In genomic region chr12:132827763-132828703, GRCh38 we compare ENCODE assay signal across 8 cellular contexts. TPM values are rescaled to one million over a fixed set of nuclear protein-coding genes. Genes with fewer than 3 reads are reported as not detected.
A peak's percentile ranks its signal among the peaks of the same experiment; 100 is the strongest.
DNase-seq lines count a peak whose midpoint lies in the region; ATAC-seq and TF ChIP-seq lines count a peak whose summit lies in the region.

No MANE protein-coding gene starts in this region.

- H3K4me1 ChIP-seq in ES-I3 (ENCODE audit: insufficient read depth, low read length) (no peaks in the 10 kb centered on the region), transverse colon (peaks cover 14 to 36% (median 18%) of the 10 kb centered on the region in 4 donors)

- peak overlapping the region; percentile 100 for H3K27ac Mint-ChIP-seq in effector memory CD8-positive, alpha-beta T cell
- H3K27ac Mint-ChIP-seq in mesothelial cell of epicardium: peak overlapping the region; percentile 95

- in situ Hi-C loops in transverse colon (cut with MboI; ENCODE audit: low pct_ligation_motif_present in 1 of 4, low pct_unique_long_range_greater_than_20kb in 1 of 4, low sequenced_read_pairs in 3 of 4): no loop called here

- TF ChIP-seq EP300 in transverse colon (IDR thresholded peaks at IDR 0.05; ENCODE audit: low read depth): no peak

- peak overlapping the region; percentile 96 for H3K9ac ChIP-seq in ES-I3 (ENCODE audit: low read depth, low read length)

- peak; percentile 64 for TF ChIP-seq POLR2A in transverse colon (IDR thresholded peaks at IDR 0.05)

- H3K9me3 Mint-ChIP-seq in effector memory CD8-positive, alpha-beta T cell: no peaks in the 10 kb centered on the region
- H3K9me3 Mint-ChIP-seq in mesothelial cell of epicardium: no peaks in the 10 kb centered on the region

- H3K36me3 Mint-ChIP-seq in effector memory CD8-positive, alpha-beta T cell (ENCODE audit: insufficient read depth): peaks cover 29% of the 10 kb centered on the region
- peaks cover 12% of the 10 kb centered on the region for H3K36me3 Mint-ChIP-seq in mesothelial cell of epicardium

- no peak for TF ChIP-seq CTCF in mesothelial cell of epicardium (IDR thresholded peaks at IDR 0.05; ENCODE audit: unreplicated experiment)
- no peak for TF ChIP-seq CTCF in transverse colon (IDR thresholded peaks at IDR 0.05)

- ATAC-seq in GM19467 (IDR thresholded peaks at IDR 0.05; ENCODE audit: unreplicated experiment): peak; percentile 22
- ATAC-seq in HG03521 (IDR thresholded peaks at IDR 0.05; ENCODE audit: unreplicated experiment): peak; percentile 24
- ATAC-seq in effector memory CD8-positive, alpha-beta T cell (replicated peaks): peak; percentile 52
- no peak for ATAC-seq in HG02885 (IDR thresholded peaks at IDR 0.05; ENCODE audit: poor library complexity, unreplicated experiment)

- intact Hi-C loops in transverse colon (cut with DNase I; ENCODE audit: low total_unique reads): loop anchor here (10.0 kb wide), 1 partner anchor 623 kb away; no protein-coding TSS in a partner anchor

- peak in 3 of 5 donors; percentile 8 to 32 (median 22) for DNase-seq in T-helper 1 cell
- DNase-seq in effector memory CD8-positive, alpha-beta T cell: peak in 1 of 3 experiments; percentile 9
- no peak for DNase-seq in mesothelial cell of epicardium (ENCODE audit: low spot score in 2 of 2, unreplicated experiment in 2 of 2)
- DNase-seq in transverse colon: peak; percentile 77

- peaks cover 9% of the 10 kb centered on the region for H3K36me3 ChIP-seq in ES-I3 (ENCODE audit: insufficient read depth, low read length)
- H3K36me3 ChIP-seq in transverse colon: peaks cover 0 to 12% (median 0%) of the 10 kb centered on the region in 4 donors

- peak overlapping the region; percentile 53 to 95 (median 74) for H3K4me3 ChIP-seq in transverse colon

- no peaks in the 10 kb centered on the region for H3K27me3 Mint-ChIP-seq in effector memory CD8-positive, alpha-beta T cell
- no peaks in the 10 kb centered on the region for H3K27me3 Mint-ChIP-seq in mesothelial cell of epicardium (ENCODE audit: low read depth)

- 8 to 41% methylated on average over 4 to 43 of the region's 59 CpGs for whole genome bisulfite sequencing in transverse colon (ENCODE audit: low coverage in 1 of 2), 2 donors

- no peaks in the 10 kb centered on the region for H3K9me3 ChIP-seq in ES-I3 (ENCODE audit: control insufficient read depth, insufficient read depth, low read length)
- H3K9me3 ChIP-seq in transverse colon: no peaks in the 10 kb centered on the region

- H3K27me3 ChIP-seq in transverse colon: no peaks in the 10 kb centered on the region

- H3K27ac ChIP-seq in transverse colon: peak overlapping the region; percentile 94 to 97 (median 96)

- H3K4me3 Mint-ChIP-seq in effector memory CD8-positive, alpha-beta T cell: peak overlapping the region; percentile 97 to 99
- peak overlapping the region; percentile 91 for H3K4me3 Mint-ChIP-seq in mesothelial cell of epicardium

- peaks cover 25 to 27% of the 10 kb centered on the region in 2 donors for H3K4me1 Mint-ChIP-seq in effector memory CD8-positive, alpha-beta T cell (ENCODE audit: low read depth in 2 of 2)
- peaks cover 20% of the 10 kb centered on the region for H3K4me1 Mint-ChIP-seq in mesothelial cell of epicardium

RNA-seq across cellular contexts. Expression of gene GOLGA3, which starts 0.6 kb away (rescaled TPM):
- total RNA-seq in mesothelial cell of epicardium: 62.0 to 63.8 TPM (median 62.2 TPM) in 3 replicates
- total RNA-seq in transverse colon: 100 to 1,000 TPM in 2 of 4 donors, 10 to 100 TPM in 2; 90.9 to 113 (median 99.9) TPM

RNA-seq across cellular contexts. Expression of gene CHFR, which starts 59.4 kb away (rescaled TPM):
- total RNA-seq in mesothelial cell of epicardium (41.3 to 52.9 TPM (median 47.7 TPM) in 3 replicates), transverse colon (100 to 1,000 TPM in 1 of 4 donors, 10 to 100 TPM in 3; 47.7 to 132 (median 61.9) TPM)

Comparison
In these comparisons a context has a peak if more than half of its experiments do, and no peak if none do; other contexts are left out.
1. DNase-seq: peak in T-helper 1 cell (3 of 5) and transverse colon (single experiment); none in mesothelial cell of epicardium (0 of 2).